In the genomic region with DNA sequence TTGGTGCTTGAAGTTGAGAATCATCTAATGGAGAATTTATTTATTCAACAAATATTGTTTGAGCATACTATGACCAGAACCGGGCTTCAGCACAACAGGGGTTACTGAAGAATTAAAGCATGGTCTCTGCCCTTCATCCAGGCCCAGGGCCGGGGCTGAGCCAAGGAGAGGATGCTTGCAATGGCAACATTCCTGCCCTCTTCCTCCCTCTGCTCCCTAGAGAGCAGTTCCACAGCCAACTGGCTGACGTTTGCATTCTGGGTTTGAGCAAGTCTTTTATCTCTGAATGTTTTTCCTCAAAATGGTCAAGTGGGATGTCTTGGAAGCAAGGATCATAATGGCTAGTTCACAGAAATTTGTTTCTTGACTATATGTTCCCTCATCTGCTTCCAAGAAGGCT, we compare ENCODE assay signal across 18 cellular contexts.
DNase-seq lines count a peak whose midpoint lies in the region; FAIRE-seq and TF ChIP-seq lines count a peak whose summit lies in the region.
"Had no signal": no experiment of that assay in that cellular context is flagged by ENCODE, and none has a peak within 500 bp of the region (broad histone marks: within the 10 kb centered on the region; RNA-seq: fewer than 3 reads in every experiment).

No MANE protein-coding gene starts in this region.

- H4K20me1 ChIP-seq in PC-9 (ENCODE audit: insufficient read depth) (no peaks in the 10 kb centered on the region), endothelial cell of umbilical vein (replicated peaks; ENCODE audit: control insufficient read depth, extremely low read depth, insufficient read depth, low read length) (no peaks in the 10 kb centered on the region)

- H2AFZ ChIP-seq in PC-9 (no peak overlapping the region), endothelial cell of umbilical vein (ENCODE audit: low read depth, low read length) (no peak overlapping the region)

- no peaks in the 10 kb centered on the region for H3K9me1 ChIP-seq in endothelial cell of umbilical vein (replicated peaks; ENCODE audit: control insufficient read depth, extremely low read depth, insufficient read depth, low read length)

- intact Hi-C loops in PC-9 (cut with micrococcal nuclease; ENCODE audit: unreplicated experiment), result loop anchor here (10.0 kb wide), 2 partner anchors 60 to 510 kb away; no protein-coding TSS in a partner anchor
- intact Hi-C loops in endothelial cell of umbilical vein (cut with micrococcal nuclease), result loop anchor here (5.0 to 10.0 kb wide), 2 partner anchors 133 to 560 kb away; a partner anchor contains a TSS
- intact Hi-C loops in prostate gland (cut with DNase I), result loop anchor here (5.0 kb wide), 1 partner anchor 213 kb away; no protein-coding TSS in a partner anchor

- peak overlapping the region; percentile 52 for H3K9ac ChIP-seq in endothelial cell of umbilical vein (replicated peaks; ENCODE audit: extremely low read depth, insufficient read depth, low read length)

- H3K27ac ChIP-seq in PC-9, result peak overlapping the region; percentile 100
- H3K27ac ChIP-seq in endothelial cell of umbilical vein (ENCODE audit: insufficient read depth, low read depth, low read length), result peak overlapping the region; percentile 99
- no peak overlapping the region for H3K27ac ChIP-seq in prostate gland
- H3K27ac ChIP-seq: lower lobe of right lung, stomach had no signal

- DNase-seq in PC-9, result no peak
- DNase-seq in endothelial cell of umbilical vein (ENCODE audit: low read depth, low spot score), result no peak
- DNase-seq in mucosa of gallbladder (ENCODE audit: low spot score), result peak; percentile 28
- DNase-seq in prostate gland (ENCODE audit: low spot score), result no peak
- DNase-seq in activated CD4-positive, alpha-beta T cell treated with anti-CD3 and anti-CD28 coated beads, Interleukin-2, amount 50 U/mL, for 1 hour, result no peak
- no peak for DNase-seq in COLO668 (lab: John Stamatoyannopoulos, UW; ENCODE audit: unreplicated experiment)
- no peak for DNase-seq in RPMI8226
- DNase-seq: activated CD4-positive, alpha-beta T cell treated with anti-CD3 and anti-CD28 coated beads, Interleukin-2, amount 50 U/mL, for 48 hours; activated naive CD8-positive, alpha-beta T cell treated with anti-CD3 and anti-CD28 coated beads, Interleukin-2, amount 10 ng/mL, durations not matched to agents 7 days and 5 days; activated T-cell treated with anti-CD3 and anti-CD28 coated beads, Interleukin-2, amount 50 U/mL, for 24 hours; CD8-positive, alpha-beta T cell; lower lobe of right lung; naive B cell; NCI-H1417; NCI-H774; stomach had no signal

- H3K79me2 ChIP-seq in PC-9 (ENCODE audit: low read depth) (no peaks in the 10 kb centered on the region), endothelial cell of umbilical vein (ENCODE audit: control insufficient read depth, insufficient read depth, low read length) (no peaks in the 10 kb centered on the region)

- H3K9me3 ChIP-seq in PC-9 (ENCODE audit: insufficient read depth, low read depth), result no peaks in the 10 kb centered on the region
- no peaks in the 10 kb centered on the region for H3K9me3 ChIP-seq in endothelial cell of umbilical vein (replicated peaks; ENCODE audit: control insufficient read depth, insufficient read depth, low read length)
- H3K9me3 ChIP-seq in prostate gland, result no peaks in the 10 kb centered on the region
- H3K9me3 ChIP-seq: lower lobe of right lung, stomach, uterus had no signal

- no peak overlapping the region for H3K4me2 ChIP-seq in PC-9
- no peak overlapping the region for H3K4me2 ChIP-seq in endothelial cell of umbilical vein (ENCODE audit: insufficient read depth, low read length)

- POLR2A ChIA-PET in PC-9 (lab: Charles Lee; ENCODE audit: unreplicated experiment), result no interaction called here
- POLR2A ChIA-PET in endothelial cell of umbilical vein (lab: Charles Lee), result interaction anchor here (0.5 kb wide), 1 partner anchor 556 kb away, joined by 4 read pairs; a partner anchor contains a TSS

- H3K9me2 ChIP-seq in PC-9 (ENCODE audit: insufficient read depth), result no peaks in the 10 kb centered on the region

- dilution Hi-C loops in endothelial cell of umbilical vein (cut with MboI; ENCODE audit: extremely low pct_ligation_motif_present, low sequenced_read_pairs), result no loop called here

- H3K36me3 ChIP-seq in PC-9 (ENCODE audit: low read depth) (no peaks in the 10 kb centered on the region), endothelial cell of umbilical vein (ENCODE audit: control insufficient read depth in 2 of 2, extremely low read depth in 1 of 2, insufficient read depth in 2 of 2, low read length in 2 of 2) (no peaks in the 10 kb centered on the region), prostate gland (no peaks in the 10 kb centered on the region)
- H3K36me3 ChIP-seq: lower lobe of right lung, stomach, uterus had no signal

- H3K4me1 ChIP-seq in PC-9 (replicated peaks; ENCODE audit: insufficient read depth) (peaks cover 34% of the 10 kb centered on the region), endothelial cell of umbilical vein (ENCODE audit: control insufficient read depth, extremely low read depth, insufficient read depth, low read length) (peaks cover 59% of the 10 kb centered on the region), prostate gland (replicated peaks) (no peaks in the 10 kb centered on the region)
- H3K4me1 ChIP-seq: lower lobe of right lung, stomach, uterus had no signal

- no peak for TF ChIP-seq CTCF in PC-9 (conservative IDR thresholded peaks at IDR 0.05)
- no peak for TF ChIP-seq CTCF in endothelial cell of umbilical vein (IDR thresholded peaks at IDR 0.05; ENCODE audit: extremely low read depth in 1 of 2, insufficient read depth in 1 of 2, low read depth in 1 of 2, low read length in 2 of 2)
- TF ChIP-seq CTCF in prostate gland (IDR thresholded peaks at IDR 0.05), result no peak

- TF ChIP-seq POLR2A in endothelial cell of umbilical vein (IDR thresholded peaks at IDR 0.05; ENCODE audit: low read depth, low read length) (no peak), prostate gland (IDR thresholded peaks at IDR 0.05) (no peak)

- 68% methylated on average over 3 of the region's 3 CpGs for WGBS in prostate gland

- peak; percentile 92 for FAIRE-seq in A204.1 (lab: Jason Lieb, UNC)
- FAIRE-seq in endothelial cell of umbilical vein (lab: Jason Lieb, UNC), result no peak

- CTCF ChIA-PET in PC-9 (lab: Charles Lee), result no interaction called here
- CTCF ChIA-PET in endothelial cell of umbilical vein (lab: Charles Lee), result interaction anchor here (4.7 kb wide), 1 partner anchor 12 kb away, joined by 23 read pairs; no protein-coding TSS in a partner anchor

- H3K27me3 ChIP-seq in PC-9 (ENCODE audit: insufficient read depth, low read depth), result no peaks in the 10 kb centered on the region
- H3K27me3 ChIP-seq in endothelial cell of umbilical vein (ENCODE audit: control insufficient read depth in 2 of 2, insufficient read depth in 2 of 2, low read length in 2 of 2), result no peaks in the 10 kb centered on the region
- H3K27me3 ChIP-seq in prostate gland (replicated peaks; ENCODE audit: insufficient read depth), result no peaks in the 10 kb centered on the region
- H3K27me3 ChIP-seq: stomach, uterus had no signal

- no TSS peak for BruUV-seq in PC-9 (replicated peaks; lab: Mats Ljungman, UMichigan)
- BruUV-seq in endothelial cell of umbilical vein (replicated peaks; lab: Mats Ljungman, UMichigan), result no TSS peak

- H3K4me3 ChIP-seq in PC-9 (no peak overlapping the region), endothelial cell of umbilical vein (replicated peaks in 1 of 3; ENCODE audit: insufficient read depth in 1 of 3, low read depth in 1 of 3, low read length in 3 of 3) (no peak overlapping the region), prostate gland (no peak overlapping the region)
- H3K4me3 ChIP-seq: lower lobe of right lung, stomach, uterus had no signal

- H3F3A ChIP-seq in PC-9 (ENCODE audit: insufficient read depth, low read depth), result peaks cover 35% of the 10 kb centered on the region

TF ChIP-seq in endothelial cell of umbilical vein, 7 proteins besides CTCF, POLR2A, EP300 and RAD21:
- TF ChIP-seq MYC (IDR thresholded peaks at IDR 0.05; ENCODE audit: low read depth, low read length) (no peak), FOS (IDR thresholded peaks at IDR 0.05; ENCODE audit: borderline replicate concordance, insufficient read depth, low read length) (no peak), EZH2 (IDR thresholded peaks at IDR 0.05; ENCODE audit: borderline replicate concordance, low read depth, low read length, severe bottlenecking) (no peak), GATA2 (IDR thresholded peaks at IDR 0.05; ENCODE audit: insufficient read depth, insufficient read length, low read depth, low read length) (no peak), POLR2AphosphoS5 (IDR thresholded peaks at IDR 0.05; ENCODE audit: insufficient read depth, low read depth, low read length) (no peak), JUN (IDR thresholded peaks at IDR 0.05; ENCODE audit: borderline replicate concordance, insufficient read depth, insufficient read length, low read depth) (no peak)
TF ChIP-seq in endothelial cell of umbilical vein: peak in this region for 0.

Comparison
In these comparisons a context has a peak if more than half of its experiments do, and no peak if none do; other contexts are left out.
1. H3K27ac ChIP-seq: peak in PC-9 (single experiment) and endothelial cell of umbilical vein (single experiment); none in prostate gland (0 of 2).